In genomic region chr13:29817604-29818378, GRCh38 we compare ENCODE assay signal across 9 cellular contexts. TPM values are rescaled to one million over a fixed set of nuclear protein-coding genes. Genes with fewer than 3 reads are reported as not detected.
DNase-seq lines count a peak whose midpoint lies in the region; ATAC-seq, FAIRE-seq and TF ChIP-seq lines count a peak whose summit lies in the region.
"Had no signal": no experiment of that assay in that cellular context is flagged by ENCODE, and none has a peak within 500 bp of the region (broad histone marks: within the 10 kb centered on the region; RNA-seq: fewer than 3 reads in every experiment).

No MANE protein-coding gene starts in this region.

- TF ChIP-seq POLR2A in GM18505 (IDR thresholded peaks at IDR 0.05; ENCODE audit: borderline replicate concordance, extremely low read depth, insufficient read depth, insufficient read length) (no peak), HepG2 (IDR thresholded peaks at IDR 0.05; ENCODE audit: insufficient read depth in 1 of 2, low read depth in 2 of 2, low read length in 2 of 2) (no peak)

- POLR2A ChIA-PET in HepG2 (lab: Yijun Ruan, JAX): no interaction called here

- no peak for FAIRE-seq in HepG2 (lab: Jason Lieb, UNC)

- no peaks in the 10 kb centered on the region for H3K9me3 ChIP-seq in HepG2 (ENCODE audit: low read length)

- H3K4me3 ChIP-seq in HepG2 (replicated peaks in 1 of 3; ENCODE audit: insufficient read depth in 1 of 3, low read depth in 2 of 3, low read length in 3 of 3): no peak overlapping the region

- no TSS peak for BruUV-seq in HepG2 (replicated peaks; lab: Mats Ljungman, UMichigan)

- no peaks in the 10 kb centered on the region for H4K20me1 ChIP-seq in HepG2 (ENCODE audit: insufficient read depth, low read length)

- H3K27me3 ChIP-seq in HepG2 (ENCODE audit: control insufficient read depth in 1 of 2, insufficient read depth in 2 of 2, low read length in 2 of 2): no peaks in the 10 kb centered on the region
- H3K27me3 ChIP-seq: dorsolateral prefrontal cortex had no signal

- no peak overlapping the region for H3K9ac ChIP-seq in HepG2 (ENCODE audit: insufficient read depth, low read depth, low read length)

- 93% methylated on average over 3 of the region's 3 CpGs for WGBS in HepG2 (ENCODE audit: low lambda C conversion rate)

- peaks cover 6% of the 10 kb centered on the region for H3K79me2 ChIP-seq in HepG2 (ENCODE audit: insufficient read depth, low read length)

- DNase-seq in Kasumi-1 (lab: John Stamatoyannopoulos, UW): peak; percentile 73 to 75
- DNase-seq in dermis blood vessel endothelial cell: peak; percentile 3
- DNase-seq in NCI-H187 treated with DMSO at 0.1 percent for 48 hours (lab: John Stamatoyannopoulos, UW): no peak
- no peak for DNase-seq in NCI-H2081 (lab: John Stamatoyannopoulos, UW)
- DNase-seq in DMS153 treated with DMSO at 0.1 percent for 48 hours (lab: John Stamatoyannopoulos, UW; ENCODE audit: unreplicated experiment): no peak
- DNase-seq in HepG2 (ENCODE audit: low spot score): no peak

- no peak overlapping the region for H3K27ac ChIP-seq in HepG2 (ENCODE audit: extremely low read length, insufficient read depth, low read length)

- H3K4me1 ChIP-seq in HepG2 (ENCODE audit: insufficient read depth, low read length): no peaks in the 10 kb centered on the region

- no peak for TF ChIP-seq CTCF in HepG2 (CRISPR knock-in tag; IDR thresholded peaks at IDR 0.05)

- intact Hi-C loops in HepG2 (cut with micrococcal nuclease; ENCODE audit: unreplicated experiment): no loop called here

- H3K36me3 ChIP-seq in HepG2 (replicated peaks in 1 of 2; ENCODE audit: control insufficient read depth in 1 of 2, insufficient read depth in 2 of 2, low read length in 2 of 2): no peaks in the 10 kb centered on the region

- peak; percentile 97 for ATAC-seq in GM18505 (IDR thresholded peaks at IDR 0.05; ENCODE audit: unreplicated experiment)
- ATAC-seq in GM21737 (IDR thresholded peaks at IDR 0.05; ENCODE audit: unreplicated experiment): peak; percentile 90
- no peak for ATAC-seq in HepG2

- TF ChIP-seq EP300 in HepG2 (IDR thresholded peaks at IDR 0.05; ENCODE audit: low read depth in 2 of 2, low read length in 2 of 2) (no peak), HepG2 (CRISPR knock-in tag; IDR thresholded peaks at IDR 0.05; ENCODE audit: borderline replicate concordance) (no peak)

- H2AFZ ChIP-seq in HepG2 (ENCODE audit: low read length): no peak overlapping the region

- H3K4me2 ChIP-seq in HepG2 (ENCODE audit: low read depth, low read length): no peak overlapping the region

- in situ Hi-C loops in HepG2 (cut with HindIII; ENCODE audit: extremely low pct_ligation_motif_present, low pct_unique_long_range_greater_than_20kb): no loop called here

- no peak for TF ChIP-seq RAD21 in HepG2 (CRISPR knock-in tag; IDR thresholded peaks at IDR 0.05)

- CTCF ChIA-PET in HepG2 (lab: Yijun Ruan, JAX; ENCODE audit: low intra/inter-chr PET ratio, low total read pairs): no interaction called here

TF ChIP-seq in HepG2, 621 proteins besides CTCF, POLR2A, EP300 and RAD21:
- no peak for TF ChIP-seq PLSCR1 (CRISPR knock-in tag; IDR thresholded peaks at IDR 0.05; ENCODE audit: borderline replicate concordance)

RNA-seq across cellular contexts. Expression of gene UBL3, which starts 32.6 kb away (rescaled TPM):
- total RNA-seq in dermis blood vessel endothelial cell (12.8 and 15.1 TPM in 2 replicates), HepG2 (2016; rRNA removed; fragmentation: Illumina TruSeq; extraction: Trizol) (7.4 and 10.9 TPM in 2 replicates)
- 1.3 and 1.5 TPM in 2 replicates for total RNA-seq in HepG2 (2016; cell fraction: cytosol; rRNA removed; fragmentation: Illumina TruSeq; extraction: Trizol; ENCODE audit: low read depth)
- total RNA-seq in HepG2 (2016; cell fraction: insoluble cytoplasmic fraction; rRNA removed; fragmentation: Illumina TruSeq; extraction: Trizol): 7.4 and 10.0 TPM in 2 replicates
- 8.0 and 8.5 TPM in 2 replicates for total RNA-seq in HepG2 (2016; cell fraction: membrane; rRNA removed; fragmentation: Illumina TruSeq; extraction: Trizol)
- total RNA-seq in HepG2 (2016; cell fraction: nucleus; rRNA removed; fragmentation: Illumina TruSeq; extraction: Trizol): 7.2 and 8.1 TPM in 2 replicates
- polyA plus RNA-seq in HepG2 (2011; rRNA removed): 8.7 and 9.6 TPM in 2 replicates
- 5.1 and 7.8 TPM in 2 replicates for polyA plus RNA-seq in HepG2 (2011; cell fraction: cytosol; rRNA removed)
- polyA plus RNA-seq in HepG2 (2011; cell fraction: nucleus; rRNA removed): 2.5 and 3.5 TPM in 2 replicates
- polyA plus RNA-seq in HepG2 (2012): 16.3 and 17.6 TPM in 2 replicates
- polyA plus RNA-seq in HepG2 (2016; cell fraction: cytosol; fragmentation: Illumina TruSeq; extraction: Trizol; ENCODE audit: low read depth): 1.6 and 2.0 TPM in 2 replicates
- polyA plus RNA-seq in HepG2 (2016; cell fraction: insoluble cytoplasmic fraction; fragmentation: Illumina TruSeq; extraction: Trizol; ENCODE audit: low read depth): 16.2 and 17.1 TPM in 2 replicates
- 9.0 and 9.5 TPM in 2 replicates for polyA plus RNA-seq in HepG2 (2016; cell fraction: membrane; fragmentation: Illumina TruSeq; extraction: Trizol; ENCODE audit: low read depth)
- 8.6 and 9.3 TPM in 2 replicates for polyA plus RNA-seq in HepG2 (2016; cell fraction: nucleus; fragmentation: Illumina TruSeq; extraction: Trizol; ENCODE audit: insufficient read depth, low read depth)
- 7.4 and 11.5 TPM in 2 replicates for polyA minus RNA-seq in HepG2 (2011; rRNA and poly(A)+ RNA removed; ENCODE audit: low replicate concordance)
- 9.4 and 10.7 TPM in 2 replicates for polyA minus RNA-seq in HepG2 (2011; cell fraction: cytosol; rRNA and poly(A)+ RNA removed)
- 15.2 and 16.8 TPM in 2 replicates for polyA minus RNA-seq in HepG2 (2011; cell fraction: nucleus; rRNA and poly(A)+ RNA removed)

Comparison
In these comparisons a context has a peak if more than half of its experiments do, and no peak if none do; other contexts are left out.
1. DNase-seq: peak in Kasumi-1 (2 of 2) and dermis blood vessel endothelial cell (single experiment); none in NCI-H187 treated with DMSO at 0.1 percent for 48 hours (single experiment), NCI-H2081 (0 of 2), DMS153 treated with DMSO at 0.1 percent for 48 hours (single experiment) and HepG2 (single experiment).